10 cellular contexts compared by ENCODE assay signal in the genomic region with DNA sequence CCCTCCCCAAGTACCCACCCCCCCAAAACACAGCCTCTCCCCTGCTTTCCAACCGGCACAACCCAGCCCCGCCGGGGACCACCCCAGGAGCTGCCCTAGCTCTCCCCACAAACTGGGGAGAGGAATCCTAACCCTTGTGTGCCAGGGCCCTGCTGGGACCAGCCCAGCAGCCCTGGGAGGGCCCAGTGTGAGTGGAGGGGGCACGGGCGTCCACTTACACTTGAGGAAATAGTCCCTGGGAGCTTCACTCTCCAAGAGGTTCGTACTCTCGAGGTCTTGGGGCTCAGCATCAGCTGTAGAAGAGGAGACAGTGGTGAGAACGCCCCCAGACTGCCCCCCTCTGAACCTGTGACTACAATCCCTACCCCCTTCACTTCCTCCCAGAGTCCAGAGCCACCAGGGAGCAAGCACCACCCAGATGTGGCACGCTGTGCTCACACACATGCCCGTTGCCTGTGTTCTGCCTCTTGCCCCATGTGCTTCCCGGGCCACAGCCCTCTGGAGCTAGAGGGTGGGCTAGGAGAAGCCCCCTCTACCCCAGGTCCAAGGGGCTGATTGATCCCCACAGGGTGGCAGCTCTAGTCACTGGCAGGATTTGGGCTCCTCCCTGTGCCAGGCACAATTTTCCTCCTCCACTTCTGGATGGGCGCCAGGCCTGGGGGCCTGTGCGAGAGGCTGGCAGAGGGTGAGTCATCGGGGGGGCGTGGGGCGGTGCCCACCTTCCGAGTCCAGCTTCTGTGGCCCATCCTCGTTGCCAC. TPM values are rescaled to one million over a fixed set of nuclear protein-coding genes. Genes with fewer than 3 reads are reported as not detected.
DNase-seq lines count a peak whose midpoint lies in the region; ATAC-seq and TF ChIP-seq lines count a peak whose summit lies in the region.
"Had no signal": no experiment of that assay in that cellular context is flagged by ENCODE, and none has a peak within 500 bp of the region (broad histone marks: within the 10 kb centered on the region; RNA-seq: fewer than 3 reads in every experiment).

No MANE protein-coding gene starts in this region.

- H3K27ac ChIP-seq in KMS-11 = peak overlapping the region; percentile 98
- H3K27ac ChIP-seq: cardiac muscle cell, HL-60 had no signal

- DNase-seq in T-cell = no peak
- DNase-seq in globus pallidus (ENCODE audit: low spot score) = peak; percentile 54
- DNase-seq in stimulated activated naive CD8-positive, alpha-beta T cell treated with anti-CD3 and anti-CD28 coated beads, Interleukin-15, amount 100 ng/mL, for 72 hours = no peak
- no peak for DNase-seq in DMS53 (lab: John Stamatoyannopoulos, UW)

- peak overlapping the region; percentile 90 to 94 for H3K27ac Mint-ChIP-seq in T-cell
- peak overlapping the region in 1 of 2 donors; percentile 89 for H3K27ac Mint-ChIP-seq in stimulated activated naive CD8-positive, alpha-beta T cell treated with anti-CD3 and anti-CD28 coated beads, Interleukin-15, amount 100 ng/mL, for 72 hours

- peaks cover 25% of the 10 kb centered on the region for H3K79me2 ChIP-seq in KMS-11 (ENCODE audit: insufficient read depth, low read depth)

- H3K36me3 Mint-ChIP-seq in T-cell = no peaks in the 10 kb centered on the region

- no peak for TF ChIP-seq CTCF in KMS-11 (conservative IDR thresholded peaks at IDR 0.05; ENCODE audit: low read depth, low read length)

- no peaks in the 10 kb centered on the region for H3K9me3 Mint-ChIP-seq in T-cell
- H3K9me3 Mint-ChIP-seq in stimulated activated naive CD8-positive, alpha-beta T cell treated with anti-CD3 and anti-CD28 coated beads, Interleukin-15, amount 100 ng/mL, for 72 hours = no peaks in the 10 kb centered on the region

- H4K20me1 ChIP-seq in KMS-11 (ENCODE audit: insufficient read depth) = no peaks in the 10 kb centered on the region

- H3K27me3 Mint-ChIP-seq in T-cell = peaks cover 0 to 4% of the 10 kb centered on the region in 2 donors
- peaks cover 5% of the 10 kb centered on the region for H3K27me3 Mint-ChIP-seq in stimulated activated naive CD8-positive, alpha-beta T cell treated with anti-CD3 and anti-CD28 coated beads, Interleukin-15, amount 100 ng/mL, for 72 hours

- peak overlapping the region; percentile 95 for H3K4me2 ChIP-seq in KMS-11

- ATAC-seq in T-cell (replicated peaks in 1 of 4) (no peak), GM19328 (IDR thresholded peaks at IDR 0.05; ENCODE audit: unreplicated experiment) (no peak), GM19023 (IDR thresholded peaks at IDR 0.05; ENCODE audit: unreplicated experiment) (no peak)
- ATAC-seq in stimulated activated naive CD8-positive, alpha-beta T cell treated with anti-CD3 and anti-CD28 coated beads, Interleukin-15, amount 100 ng/mL, for 72 hours = no peak

- peaks cover 40% of the 10 kb centered on the region for H3K4me1 ChIP-seq in KMS-11 (ENCODE audit: low read depth, poor library complexity, severe bottlenecking)

- H2AFZ ChIP-seq in KMS-11 (ENCODE audit: low read depth) = no peak overlapping the region

- no peak overlapping the region for H3K4me3 ChIP-seq in KMS-11 (IDR thresholded peaks at IDR 0.05; ENCODE audit: insufficient read depth, low read depth, low read length)
- H3K4me3 ChIP-seq: cardiac muscle cell, mucosa of descending colon had no signal

- peak overlapping the region; percentile 98; the same call in 1 of the 2 replicates for H3K9ac ChIP-seq in KMS-11

- no peaks in the 10 kb centered on the region for H3K27me3 ChIP-seq in KMS-11 (ENCODE audit: insufficient read depth, low read depth)

- POLR2A ChIA-PET in T-cell (lab: Charles Lee) = interaction anchor here (0.6 to 0.8 kb wide), 4 partner anchors 11 to 188 kb away, joined by 3 to 15 read pairs (median 6); no protein-coding TSS in a partner anchor

- H3K4me3 Mint-ChIP-seq in T-cell = peak overlapping the region; percentile 78 to 88 (median 85)
- H3K4me3 Mint-ChIP-seq in stimulated activated naive CD8-positive, alpha-beta T cell treated with anti-CD3 and anti-CD28 coated beads, Interleukin-15, amount 100 ng/mL, for 72 hours = peak overlapping the region; percentile 92

- H3K4me1 Mint-ChIP-seq in T-cell = peaks cover 36 to 53% (median 46%) of the 10 kb centered on the region in 3 donors
- peaks cover 59% of the 10 kb centered on the region for H3K4me1 Mint-ChIP-seq in stimulated activated naive CD8-positive, alpha-beta T cell treated with anti-CD3 and anti-CD28 coated beads, Interleukin-15, amount 100 ng/mL, for 72 hours

- CTCF ChIA-PET in T-cell (lab: Charles Lee) = interaction anchor here (0.5 to 2.8 kb wide), 10 partner anchors 10 to 122 kb away, joined by 3 to 33 read pairs (median 3); a partner anchor contains a TSS

- no peaks in the 10 kb centered on the region for H3K36me3 ChIP-seq in KMS-11 (ENCODE audit: insufficient read depth)
- H3K36me3 ChIP-seq: cardiac muscle cell had no signal

RNA-seq across cellular contexts. Expression of a gene that starts 3.0 kb away (rescaled TPM):
- total RNA-seq in T-cell = 10 to 100 TPM in 3 of 5 donors, 1 to 10 TPM in 2; 2.6 to 24.6 (median 18.3) TPM

RNA-seq across cellular contexts. Expression of a gene that starts 20.2 kb away (rescaled TPM):
- 100 to 1,000 TPM in 3 of 5 donors, 10 to 100 TPM in 2; 91.4 to 158 (median 138) TPM for total RNA-seq in T-cell

RNA-seq across cellular contexts. Expression of a gene that starts 21.4 kb away (rescaled TPM):
- 10 to 100 TPM; 22.1 to 52.2 (median 45.9) TPM for total RNA-seq in T-cell

RNA-seq across cellular contexts. Expression of a gene that starts 29.3 kb away (rescaled TPM):
- 100 to 1,000 TPM; 116 to 170 (median 144) TPM for total RNA-seq in T-cell

RNA-seq across cellular contexts. Expression of a gene that starts 31.2 kb away (rescaled TPM):
- total RNA-seq in T-cell = 100 to 1,000 TPM; 148 to 191 (median 180) TPM
